ENCODE assay signal across 16 cellular contexts in genomic region chr12:2581293-2582045, GRCh38.
DNase-seq lines count a peak whose midpoint lies in the region; ATAC-seq and TF ChIP-seq lines count a peak whose summit lies in the region.
"Had no signal": no experiment of that assay in that cellular context is flagged by ENCODE, and none has a peak within 500 bp of the region (broad histone marks: within the 10 kb centered on the region; RNA-seq: fewer than 3 reads in every experiment).

No MANE protein-coding gene starts in this region.

- H3K9me3 ChIP-seq in endodermal cell (ENCODE audit: control insufficient read depth, low read length) (no peaks in the 10 kb centered on the region), osteoblast (ENCODE audit: low read depth, low read length) (no peaks in the 10 kb centered on the region)

- no peaks in the 10 kb centered on the region for H3K4me1 ChIP-seq in endodermal cell (ENCODE audit: control insufficient read depth, insufficient read depth, low read length)
- peaks cover 17% of the 10 kb centered on the region for H3K4me1 ChIP-seq in osteoblast (ENCODE audit: insufficient read depth, low read length)

- no peak overlapping the region for H3K27ac Mint-ChIP-seq in endodermal cell
- H3K27ac Mint-ChIP-seq: CD14-positive monocyte; CD8-positive, alpha-beta T cell; GM23338 had no signal

- H3K36me3 ChIP-seq in endodermal cell (ENCODE audit: control insufficient read depth, insufficient read depth, low read length) (no peaks in the 10 kb centered on the region), osteoblast (ENCODE audit: insufficient read depth, low read length) (peaks cover 11% of the 10 kb centered on the region)

- ATAC-seq in GM21360 (IDR thresholded peaks at IDR 0.05; ENCODE audit: unreplicated experiment), result no peak
- ATAC-seq in HG03039 (IDR thresholded peaks at IDR 0.05; ENCODE audit: unreplicated experiment), result no peak
- ATAC-seq in GM21737 (IDR thresholded peaks at IDR 0.05; ENCODE audit: unreplicated experiment), result no peak
- ATAC-seq: CD8-positive, alpha-beta T cell; GM23338; HepG2 had no signal

- H2AFZ ChIP-seq in osteoblast (ENCODE audit: low read length), result no peak overlapping the region
- H2AFZ ChIP-seq: GM23338 had no signal

- H3K27me3 Mint-ChIP-seq in endodermal cell (ENCODE audit: insufficient read depth), result peaks cover 51% of the 10 kb centered on the region

- H3K9me3 Mint-ChIP-seq in endodermal cell, result no peaks in the 10 kb centered on the region
- H3K9me3 Mint-ChIP-seq: CD14-positive monocyte; CD8-positive, alpha-beta T cell; GM23338 had no signal

- H3K36me3 Mint-ChIP-seq in endodermal cell (ENCODE audit: low read depth), result no peaks in the 10 kb centered on the region
- H3K36me3 Mint-ChIP-seq: CD14-positive monocyte; CD8-positive, alpha-beta T cell had no signal

- H3K4me3 ChIP-seq in endodermal cell (ENCODE audit: low read length) (no peak overlapping the region), osteoblast (ENCODE audit: insufficient read depth, low read length) (no peak overlapping the region)
- H3K4me3 ChIP-seq: GM23338 had no signal

- H3K27ac ChIP-seq in endodermal cell (ENCODE audit: low read depth, low read length) (no peak overlapping the region), osteoblast (ENCODE audit: low read depth, low read length) (no peak overlapping the region)
- H3K27ac ChIP-seq: 22Rv1 had no signal

- no peak overlapping the region for H3K4me2 ChIP-seq in osteoblast (ENCODE audit: insufficient read depth, low read length)
- H3K4me2 ChIP-seq: GM23338 had no signal

- H4K20me1 ChIP-seq in osteoblast (ENCODE audit: insufficient read depth, low read length), result no peaks in the 10 kb centered on the region

- no peaks in the 10 kb centered on the region for H3K79me2 ChIP-seq in osteoblast (ENCODE audit: insufficient read depth, low read length)

- no peak overlapping the region for H3K4me3 Mint-ChIP-seq in endodermal cell
- H3K4me3 Mint-ChIP-seq: CD8-positive, alpha-beta T cell had no signal

- peaks cover 27% of the 10 kb centered on the region for H3K27me3 ChIP-seq in endodermal cell (ENCODE audit: control insufficient read depth, insufficient read depth, low read length, poor library complexity, severe bottlenecking)
- no peaks in the 10 kb centered on the region for H3K27me3 ChIP-seq in osteoblast (ENCODE audit: insufficient read depth, low read length)

- TF ChIP-seq CTCF in endodermal cell (conservative IDR thresholded peaks at IDR 0.05), result peak; percentile 59
- TF ChIP-seq CTCF in osteoblast (IDR thresholded peaks at IDR 0.05; ENCODE audit: extremely low read depth, low read depth, low read length), result no peak

- 85 to 90% methylated on average over 9 to 15 of the region's 15 CpGs for WGBS in endodermal cell (ENCODE audit: insufficient coverage in 1 of 2, insufficient read length in 1 of 2), 2 experiments

- H3K9ac ChIP-seq in endodermal cell (ENCODE audit: extremely low read depth, low read length, poor library complexity, severe bottlenecking), result no peak overlapping the region

- peak; percentile 15 for DNase-seq in NCI-H82 (lab: John Stamatoyannopoulos, UW)
- no peak for DNase-seq in NCI-H82 treated with DMSO at 0.1 percent for 48 hours (lab: John Stamatoyannopoulos, UW; ENCODE audit: unreplicated experiment)
- DNase-seq in endodermal cell, result no peak
- peak; percentile 56 for DNase-seq in osteoblast (ENCODE audit: insufficient read length, low spot score, missing footprints)
- DNase-seq: CD8-positive, alpha-beta T cell; COR-L47; DMS153; DMS79 treated with DMSO at 0.1 percent for 48 hours; H7 had no signal

- no peaks in the 10 kb centered on the region for H3K4me1 Mint-ChIP-seq in endodermal cell

Comparison
In these comparisons a context has a peak if more than half of its experiments do, and no peak if none do; other contexts are left out.
1. DNase-seq: peak in NCI-H82 (single experiment) and osteoblast (single experiment); none in NCI-H82 treated with DMSO at 0.1 percent for 48 hours (single experiment) and endodermal cell (single experiment).